9 cellular contexts compared by ENCODE assay signal in genomic region chr5:51380603-51381207, GRCh38. TPM values are rescaled to one million over a fixed set of nuclear protein-coding genes. Genes with fewer than 3 reads are reported as not detected.
A peak's percentile ranks its signal among the peaks of the same experiment; 100 is the strongest.
DNase-seq lines count a peak whose midpoint lies in the region; ATAC-seq and TF ChIP-seq lines count a peak whose summit lies in the region.
"Had no signal": no experiment of that assay in that cellular context is flagged by ENCODE, and none has a peak within 500 bp of the region (broad histone marks: within the 10 kb centered on the region; RNA-seq: fewer than 3 reads in every experiment).

No MANE protein-coding gene starts in this region.

- no peaks in the 10 kb centered on the region for H3K79me2 ChIP-seq in Karpas-422 (ENCODE audit: low read length)

- no peak overlapping the region for H3K27ac ChIP-seq in Karpas-422 (ENCODE audit: low read length)

- no peak overlapping the region for H3K27ac Mint-ChIP-seq in nephron
- H3K27ac Mint-ChIP-seq: dendritic cell treated with granulocyte-macrophage colony-stimulating factor and Interleukin-4, amounts not matched to agents 40 ng/mL and 50 ng/mL, for 4 days had no signal

- H3K9me3 ChIP-seq in Karpas-422 (ENCODE audit: low read length): no peaks in the 10 kb centered on the region

- no peak overlapping the region for H3K9ac ChIP-seq in Karpas-422 (ENCODE audit: low read length)

- no peaks in the 10 kb centered on the region for H3K36me3 Mint-ChIP-seq in nephron (ENCODE audit: low read depth)

- H3K9me3 Mint-ChIP-seq in nephron: peaks cover 2% of the 10 kb centered on the region
- H3K9me3 Mint-ChIP-seq: dendritic cell treated with granulocyte-macrophage colony-stimulating factor and Interleukin-4, amounts not matched to agents 40 ng/mL and 50 ng/mL, for 4 days had no signal

- H4K20me1 ChIP-seq in Karpas-422 (ENCODE audit: insufficient read depth, low read depth, low read length): no peaks in the 10 kb centered on the region

- H3K27me3 ChIP-seq in Karpas-422 (ENCODE audit: low read length): no peaks in the 10 kb centered on the region

- no peaks in the 10 kb centered on the region for H3K36me3 ChIP-seq in Karpas-422 (ENCODE audit: insufficient read depth, low read length)

- no peak overlapping the region for H3K4me2 ChIP-seq in Karpas-422 (ENCODE audit: low read depth, low read length, poor library complexity, severe bottlenecking)

- H3K9me2 ChIP-seq in Karpas-422 (replicated peaks; ENCODE audit: insufficient read depth, low read length): no peaks in the 10 kb centered on the region

- H3K4me1 Mint-ChIP-seq in nephron: peaks cover 56% of the 10 kb centered on the region

- H3K4me3 Mint-ChIP-seq in nephron: peak overlapping the region; percentile 43 to 82 (median 69)
- H3K4me3 Mint-ChIP-seq: dendritic cell treated with granulocyte-macrophage colony-stimulating factor and Interleukin-4, amounts not matched to agents 40 ng/mL and 50 ng/mL, for 4 days had no signal

- peaks cover 95% of the 10 kb centered on the region for H3K27me3 Mint-ChIP-seq in nephron (ENCODE audit: low read depth)

- no peak for ATAC-seq in HG03457 (IDR thresholded peaks at IDR 0.05; ENCODE audit: unreplicated experiment)
- no peak for ATAC-seq in GM21576 (IDR thresholded peaks at IDR 0.05; ENCODE audit: unreplicated experiment)
- ATAC-seq in GM21423 (IDR thresholded peaks at IDR 0.05; ENCODE audit: unreplicated experiment): no peak

- H3K4me1 ChIP-seq in Karpas-422 (ENCODE audit: low read length): no peaks in the 10 kb centered on the region

- no peak overlapping the region for H3K4me3 ChIP-seq in Karpas-422 (ENCODE audit: low read length)

- peak; percentile 68 to 78 (median 70) for TF ChIP-seq CTCF in nephron (IDR thresholded peaks at IDR 0.05; ENCODE audit: unreplicated experiment in 3 of 3)

- no peak overlapping the region for H2AFZ ChIP-seq in Karpas-422 (ENCODE audit: low read length)

- peak; percentile 35 for DNase-seq in Daoy (ENCODE audit: low read depth)
- DNase-seq in Karpas-422: peak; percentile 71
- peak; percentile 0 for DNase-seq in amniotic stem cell (lab: John Stamatoyannopoulos, UW)
- no peak for DNase-seq in COLO829 (ENCODE audit: low spot score)

RNA-seq across cellular contexts. Expression of gene ISL1, which starts 2.5 kb away (rescaled TPM):
- 2.7 and 7.1 TPM in 2 replicates for total RNA-seq in Daoy (2014; rRNA removed; shearing (Covaris generic))
- not detected in 2 replicates for total RNA-seq in Karpas-422 (2014; rRNA removed; shearing (Covaris generic); ENCODE audit: low replicate concordance)
